Comparison of ENCODE assay signal across 17 cellular contexts in the genomic region with DNA sequence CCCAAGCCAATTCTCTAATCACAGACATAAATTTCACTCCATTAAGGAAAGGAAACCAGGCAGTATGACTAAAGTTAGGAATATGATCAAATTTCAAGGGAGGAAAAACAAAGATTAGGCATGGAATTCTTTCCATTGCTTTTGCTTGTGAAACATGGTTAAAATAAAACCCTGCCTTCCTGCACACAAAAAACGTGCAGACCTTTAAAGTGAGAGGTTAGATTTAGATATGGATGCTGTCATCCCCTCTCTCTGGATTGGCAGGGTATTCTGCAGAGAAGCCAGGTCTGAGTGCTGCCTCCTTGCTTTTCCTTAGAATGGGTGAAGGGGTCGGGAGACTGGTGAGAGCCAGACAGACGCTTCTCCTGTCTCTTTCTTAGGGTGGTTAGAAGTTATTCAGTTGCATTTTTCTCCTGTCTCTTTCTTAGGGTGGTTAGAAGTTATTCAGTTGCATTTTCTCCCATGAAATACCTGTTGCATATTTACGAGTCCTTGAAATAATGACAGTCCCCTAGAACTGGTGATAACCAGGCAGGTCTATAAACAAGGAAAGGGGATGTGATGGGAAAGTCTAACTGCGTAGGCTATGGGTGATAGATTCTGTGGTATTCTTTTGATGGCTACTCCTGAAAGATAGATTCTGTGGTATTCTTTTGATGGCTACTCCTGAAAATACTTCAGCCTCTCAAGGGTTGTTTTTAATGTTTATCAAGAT.
DNase-seq lines count a peak whose midpoint lies in the region; TF ChIP-seq lines count a peak whose summit lies in the region.
"Had no signal": no experiment of that assay in that cellular context is flagged by ENCODE, and none has a peak within 500 bp of the region (broad histone marks: within the 10 kb centered on the region; RNA-seq: fewer than 3 reads in every experiment).

No MANE protein-coding gene starts in this region.

- peak overlapping the region; percentile 46 for H3K27ac Mint-ChIP-seq in osteocyte (ENCODE audit: unreplicated experiment)
- no peak overlapping the region for H3K27ac Mint-ChIP-seq in activated T-cell treated with anti-CD3 and anti-CD28 coated beads, Interleukin-2, amount 50 U/mL, for 24 hours
- H3K27ac Mint-ChIP-seq: activated naive CD8-positive, alpha-beta T cell treated with anti-CD3 and anti-CD28 coated beads, Interleukin-2, amount 50 U/mL, for 24 hours; immature natural killer cell; T-helper 17 cell had no signal

- H3K27me3 Mint-ChIP-seq in osteocyte (ENCODE audit: unreplicated experiment): no peaks in the 10 kb centered on the region
- H3K27me3 Mint-ChIP-seq in activated T-cell treated with anti-CD3 and anti-CD28 coated beads, Interleukin-2, amount 50 U/mL, for 24 hours: no peaks in the 10 kb centered on the region

- no peak for TF ChIP-seq CTCF in fibroblast of villous mesenchyme (IDR thresholded peaks at IDR 0.05; ENCODE audit: insufficient read depth, low read depth, low read length)
- TF ChIP-seq CTCF in osteocyte (IDR thresholded peaks at IDR 0.05): peak; percentile 11

- H3K4me3 ChIP-seq in fibroblast of villous mesenchyme (ENCODE audit: low read depth, low read length): no peak overlapping the region
- H3K4me3 ChIP-seq: gastrocnemius medialis had no signal

- peaks cover 51% of the 10 kb centered on the region for H3K4me1 Mint-ChIP-seq in osteocyte (ENCODE audit: unreplicated experiment)
- H3K4me1 Mint-ChIP-seq in activated T-cell treated with anti-CD3 and anti-CD28 coated beads, Interleukin-2, amount 50 U/mL, for 24 hours (ENCODE audit: low read depth): peaks cover 1% of the 10 kb centered on the region

- H3K9me3 Mint-ChIP-seq in osteocyte (ENCODE audit: unreplicated experiment): no peaks in the 10 kb centered on the region
- no peaks in the 10 kb centered on the region for H3K9me3 Mint-ChIP-seq in activated T-cell treated with anti-CD3 and anti-CD28 coated beads, Interleukin-2, amount 50 U/mL, for 24 hours
- H3K9me3 Mint-ChIP-seq: activated naive CD8-positive, alpha-beta T cell treated with anti-CD3 and anti-CD28 coated beads, Interleukin-2, amount 50 U/mL, for 24 hours; immature natural killer cell had no signal

- H3K4me3 Mint-ChIP-seq in osteocyte (ENCODE audit: unreplicated experiment): no peak overlapping the region
- no peak overlapping the region for H3K4me3 Mint-ChIP-seq in activated T-cell treated with anti-CD3 and anti-CD28 coated beads, Interleukin-2, amount 50 U/mL, for 24 hours
- H3K4me3 Mint-ChIP-seq: activated naive CD8-positive, alpha-beta T cell treated with anti-CD3 and anti-CD28 coated beads, Interleukin-2, amount 50 U/mL, for 24 hours; immature natural killer cell; T-helper 17 cell had no signal

- DNase-seq in GM04503 (ENCODE audit: low read depth) (peak; percentile 12), amniotic epithelial cell (ENCODE audit: low read depth) (peak; percentile 78), fibroblast of villous mesenchyme (ENCODE audit: low read depth) (peak; percentile 67), osteocyte (ENCODE audit: extremely low spot score, unreplicated experiment) (no peak), SKM-1 (lab: John Stamatoyannopoulos, UW; ENCODE audit: unreplicated experiment) (no peak), RKO (ENCODE audit: low spot score) (no peak)
- no peak for DNase-seq in activated CD8-positive, alpha-beta memory T cell treated with anti-CD3 and anti-CD28 coated beads for 24 hours
- DNase-seq in activated T-cell treated with anti-CD3 and anti-CD28 coated beads, Interleukin-2, amount 50 U/mL, for 24 hours: no peak
- DNase-seq: activated CD4-positive, alpha-beta T cell treated with anti-CD3 and anti-CD28 coated beads for 4 hours; activated naive CD8-positive, alpha-beta T cell treated with anti-CD3 and anti-CD28 coated beads, Interleukin-2, amount 50 U/mL, for 24 hours; activated T-cell treated with anti-CD3 and anti-CD28 coated beads, Interleukin-2, amount 50 U/mL, for 1 hour; DMS 273 treated with DMSO at 0.1 percent for 48 hours; gastrocnemius medialis; immature natural killer cell; NCI-H187; NCI-H524; T-helper 17 cell had no signal

- H3K36me3 Mint-ChIP-seq in osteocyte (ENCODE audit: unreplicated experiment): no peaks in the 10 kb centered on the region
- no peaks in the 10 kb centered on the region for H3K36me3 Mint-ChIP-seq in activated T-cell treated with anti-CD3 and anti-CD28 coated beads, Interleukin-2, amount 50 U/mL, for 24 hours (ENCODE audit: low read depth)
- H3K36me3 Mint-ChIP-seq: immature natural killer cell had no signal

Comparison
In these comparisons a context has a peak if more than half of its experiments do, and no peak if none do; other contexts are left out.
1. DNase-seq: peak in GM04503 (single experiment), amniotic epithelial cell (single experiment) and fibroblast of villous mesenchyme (single experiment); none in osteocyte (single experiment), activated CD8-positive, alpha-beta memory T cell treated with anti-CD3 and anti-CD28 coated beads for 24 hours (single experiment), activated T-cell treated with anti-CD3 and anti-CD28 coated beads, Interleukin-2, amount 50 U/mL, for 24 hours (single experiment), SKM-1 (single experiment) and RKO (single experiment).